15 cellular contexts compared by ENCODE assay signal in the genomic region with DNA sequence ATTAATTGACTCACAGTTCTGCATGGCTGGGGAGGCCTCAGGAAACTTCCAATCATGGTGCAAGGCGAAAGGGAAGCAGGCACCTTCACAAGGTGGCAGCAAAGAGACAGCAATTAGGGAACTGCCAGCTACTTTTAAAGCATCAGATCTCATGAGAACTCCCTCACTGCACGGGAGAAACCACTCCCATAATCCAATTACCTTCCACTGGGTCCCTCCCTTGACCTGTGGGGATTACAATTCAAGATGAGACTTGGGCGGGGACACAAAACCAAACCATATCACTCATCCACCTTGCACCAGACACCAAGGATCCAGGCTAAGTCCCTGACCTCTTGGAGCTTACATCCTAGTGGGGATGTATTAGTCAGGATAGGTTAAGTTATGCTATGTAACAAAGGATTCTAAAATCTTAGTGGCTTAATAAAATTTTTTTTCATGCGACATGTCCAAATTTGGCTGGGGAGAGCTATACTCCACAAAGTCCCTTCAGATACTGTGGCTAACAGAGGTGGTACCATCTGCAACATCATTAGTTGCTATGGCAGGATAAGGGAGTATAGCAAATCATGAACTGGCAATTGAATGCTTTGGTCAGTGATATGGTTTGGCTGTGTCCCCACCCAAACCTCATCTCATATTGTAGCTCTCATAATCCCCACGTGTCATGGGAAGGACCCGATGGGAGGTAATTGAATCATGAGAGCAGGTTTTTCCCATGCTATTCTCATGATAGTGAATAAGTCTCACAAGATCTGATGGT. TPM values are rescaled to one million over a fixed set of nuclear protein-coding genes. Genes with fewer than 3 reads are reported as not detected.
A peak's percentile ranks its signal among the peaks of the same experiment; 100 is the strongest.
DNase-seq lines count a peak whose midpoint lies in the region; ATAC-seq and TF ChIP-seq lines count a peak whose summit lies in the region.
"Had no signal": no experiment of that assay in that cellular context is flagged by ENCODE, and none has a peak within 500 bp of the region (broad histone marks: within the 10 kb centered on the region; RNA-seq: fewer than 3 reads in every experiment).

No MANE protein-coding gene starts in this region.

- H3K4me3 ChIP-seq in choroid plexus epithelial cell (ENCODE audit: low read depth, low read length) = no peak overlapping the region
- H3K4me3 ChIP-seq: pancreas, tibial artery had no signal

- H3K27ac ChIP-seq in 22Rv1 = no peak overlapping the region
- H3K27ac ChIP-seq: pancreas, RWPE1, tibial artery had no signal

- ATAC-seq in GM19463 (IDR thresholded peaks at IDR 0.05; ENCODE audit: unreplicated experiment) (no peak), HG03039 (IDR thresholded peaks at IDR 0.05; ENCODE audit: unreplicated experiment) (no peak)

- TF ChIP-seq CTCF in 22Rv1 (IDR thresholded peaks at IDR 0.05) (0 out of 2 replicates have a peak, but pooled peaks have one; percentile 13), choroid plexus epithelial cell (conservative IDR thresholded peaks at IDR 0.05; ENCODE audit: low read depth, low read length) (peak; percentile 10)

- peak; percentile 23 for DNase-seq in CD1c-positive myeloid dendritic cell (ENCODE audit: extremely low spot score)
- peak; percentile 68 for DNase-seq in NCI-H748 (lab: John Stamatoyannopoulos, UW; ENCODE audit: unreplicated experiment)
- no peak for DNase-seq in choroid plexus epithelial cell (ENCODE audit: low read depth)
- DNase-seq in amygdala (lab: John Stamatoyannopoulos, UW) = no peak
- no peak for DNase-seq in A172 (ENCODE audit: low spot score)
- DNase-seq: activated CD4-positive, alpha-beta T cell treated with anti-CD3 and anti-CD28 coated beads for 1 hour; DMS79 treated with DMSO at 0.1 percent for 48 hours; kidney glomerular epithelial cell; NCI-H1436; pancreas; tibial artery had no signal

RNA-seq across cellular contexts. Expression of a gene that starts 8.3 kb away (rescaled TPM):
- total RNA-seq in A172 (2014; rRNA removed; shearing (Covaris generic)) = not detected in 2 replicates
- total RNA-seq: pancreas had no signal

RNA-seq across cellular contexts. Expression of a gene that starts 12.0 kb away (rescaled TPM):
- 0.69 and 1.1 TPM in 2 replicates for total RNA-seq in A172 (2014; rRNA removed; shearing (Covaris generic))

RNA-seq across cellular contexts. Expression of a gene that starts 31.9 kb away (rescaled TPM):
- 53.5 and 54.2 TPM in 2 replicates for total RNA-seq in A172 (2014; rRNA removed; shearing (Covaris generic))

RNA-seq across cellular contexts. Expression of a gene that starts 45.5 kb away (rescaled TPM):
- total RNA-seq in A172 (2014; rRNA removed; shearing (Covaris generic)) = not detected in 2 replicates

RNA-seq across cellular contexts. Expression of a gene that starts 55.1 kb away (rescaled TPM):
- total RNA-seq in A172 (2014; rRNA removed; shearing (Covaris generic)) = not detected in 2 replicates

Comparison
In these comparisons a context has a peak if more than half of its experiments do, and no peak if none do; other contexts are left out.
1. DNase-seq: peak in CD1c-positive myeloid dendritic cell (single experiment) and NCI-H748 (single experiment); none in choroid plexus epithelial cell (single experiment), amygdala (0 of 56) and A172 (single experiment).